In genomic region chr6:41636803-41637178, GRCh38 we compare ENCODE assay signal across 11 cellular contexts. TPM values are rescaled to one million over a fixed set of nuclear protein-coding genes. Genes with fewer than 3 reads are reported as not detected.
DNase-seq lines count a peak whose midpoint lies in the region; ATAC-seq and TF ChIP-seq lines count a peak whose summit lies in the region.
"Had no signal": no experiment of that assay in that cellular context is flagged by ENCODE, and none has a peak within 500 bp of the region (broad histone marks: within the 10 kb centered on the region; RNA-seq: fewer than 3 reads in every experiment).

No MANE protein-coding gene starts in this region.

- peak overlapping the region in 5 of 11 experiments; percentile 88 to 93 (median 90); a peak in 5 of 22 replicates for H3K9ac ChIP-seq in BLaER1 treated with 17β-estradiol and CSF1 and Interleukin-3, amounts not matched to agents 10 nM and 100 nM

- H3K4me1 Mint-ChIP-seq in stimulated activated effector memory CD8-positive, alpha-beta T cell treated with anti-CD3 and anti-CD28 coated beads, Interleukin-12 subunit alpha, Interleukin-12 subunit beta, amount 100 ng/mL, for 72 hours: peaks cover 6% of the 10 kb centered on the region

- peak; percentile 95 for ATAC-seq in RWPE2 (ENCODE audit: low read depth)
- peak in 3 of 4 donors; percentile 33 to 46 (median 38) for ATAC-seq in heart left ventricle
- no peak for ATAC-seq in GM19463 (IDR thresholded peaks at IDR 0.05; ENCODE audit: unreplicated experiment)
- ATAC-seq in stimulated activated effector memory CD8-positive, alpha-beta T cell treated with anti-CD3 and anti-CD28 coated beads, Interleukin-12 subunit alpha, Interleukin-12 subunit beta, amount 100 ng/mL, for 72 hours: no peak
- no peak for ATAC-seq in GM19455 (IDR thresholded peaks at IDR 0.05; ENCODE audit: unreplicated experiment)
- ATAC-seq: gastrocnemius medialis had no signal

- peak overlapping the region in 6 of 11 experiments; percentile 80 to 91 (median 90); a peak in 8 of 22 replicates for H3K27ac ChIP-seq in BLaER1 treated with 17β-estradiol and CSF1 and Interleukin-3, amounts not matched to agents 10 nM and 100 nM
- H3K27ac ChIP-seq in RWPE2 (ENCODE audit: poor library complexity, severe bottlenecking) (peak overlapping the region; percentile 93), heart left ventricle (no peak overlapping the region), osteoblast (ENCODE audit: low read depth, low read length) (no peak overlapping the region)
- H3K27ac ChIP-seq: gastrocnemius medialis had no signal

- 24 to 67% (median 30%) methylated on average over 19 to 30 of the region's 30 CpGs for WGBS in heart left ventricle, 4 donors

- peak; percentile 96 for DNase-seq in RWPE2 (ENCODE audit: low spot score)
- DNase-seq in heart left ventricle: peak in 1 of 5 donors; percentile 31
- DNase-seq in osteoblast (ENCODE audit: insufficient read length, low spot score, missing footprints): peak; percentile 90
- no peak for DNase-seq in stimulated activated effector memory CD8-positive, alpha-beta T cell treated with anti-CD3 and anti-CD28 coated beads, Interleukin-12 subunit alpha, Interleukin-12 subunit beta, amount 100 ng/mL, for 72 hours (ENCODE audit: low spot score in 2 of 2)
- DNase-seq in NCI-H2081 treated with DMSO at 0.1 percent for 48 hours (lab: John Stamatoyannopoulos, UW): no peak
- DNase-seq: activated T-cell treated with anti-CD3 and anti-CD28 coated beads for 4 hours, gastrocnemius medialis had no signal

- H3K4me2 ChIP-seq in BLaER1 treated with 17β-estradiol and CSF1 and Interleukin-3, amounts not matched to agents 10 nM and 100 nM: peak overlapping the region in 10 of 11 experiments; percentile 92 to 99 (median 96); a peak in 19 of 22 replicates
- no peak overlapping the region for H3K4me2 ChIP-seq in osteoblast (ENCODE audit: insufficient read depth, low read length)

- TF ChIP-seq CTCF in RWPE2 (IDR thresholded peaks at IDR 0.05; ENCODE audit: poor library complexity, severe bottlenecking): no peak
- no peak for TF ChIP-seq CTCF in heart left ventricle (IDR thresholded peaks at IDR 0.05)
- TF ChIP-seq CTCF in osteoblast (IDR thresholded peaks at IDR 0.05; ENCODE audit: extremely low read depth, low read depth, low read length): no peak

- peaks cover 0 to 10% (median 0%) of the 10 kb centered on the region in 11 experiments; a peak in 3 of 22 replicates for H3K27me3 ChIP-seq in BLaER1 treated with 17β-estradiol and CSF1 and Interleukin-3, amounts not matched to agents 10 nM and 100 nM
- H3K27me3 ChIP-seq in RWPE2 (ENCODE audit: insufficient read depth, poor library complexity, severe bottlenecking) (no peaks in the 10 kb centered on the region), heart left ventricle (peaks cover 12 to 34% (median 28%) of the 10 kb centered on the region in 9 donors), osteoblast (ENCODE audit: insufficient read depth, low read length) (peaks cover 78% of the 10 kb centered on the region)

- H3K36me3 ChIP-seq in BLaER1 treated with 17β-estradiol and CSF1 and Interleukin-3, amounts not matched to agents 10 nM and 100 nM: peaks cover 0 to 10% (median 6%) of the 10 kb centered on the region in 11 experiments; a peak in 4 of 22 replicates
- peaks cover 18% of the 10 kb centered on the region for H3K36me3 ChIP-seq in RWPE2 (ENCODE audit: low read depth)
- no peaks in the 10 kb centered on the region for H3K36me3 ChIP-seq in heart left ventricle
- no peaks in the 10 kb centered on the region for H3K36me3 ChIP-seq in osteoblast (ENCODE audit: insufficient read depth, low read length)
- H3K36me3 ChIP-seq: gastrocnemius medialis had no signal

- peaks cover 39 to 84% (median 83%) of the 10 kb centered on the region in 10 experiments for H3K4me1 ChIP-seq in BLaER1 treated with 17β-estradiol and CSF1 and Interleukin-3, amounts not matched to agents 10 nM and 100 nM
- peaks cover 23% of the 10 kb centered on the region for H3K4me1 ChIP-seq in RWPE2 (ENCODE audit: insufficient read depth, poor library complexity, severe bottlenecking)
- peaks cover 4 to 30% (median 20%) of the 10 kb centered on the region in 12 donors for H3K4me1 ChIP-seq in heart left ventricle
- H3K4me1 ChIP-seq in osteoblast (ENCODE audit: insufficient read depth, low read length): no peaks in the 10 kb centered on the region

- H3K36me3 Mint-ChIP-seq in stimulated activated effector memory CD8-positive, alpha-beta T cell treated with anti-CD3 and anti-CD28 coated beads, Interleukin-12 subunit alpha, Interleukin-12 subunit beta, amount 100 ng/mL, for 72 hours: no peaks in the 10 kb centered on the region

- H3K79me2 ChIP-seq in osteoblast (ENCODE audit: insufficient read depth, low read length): no peaks in the 10 kb centered on the region

- peak overlapping the region in 1 of 10 experiments; percentile 96; a peak in 2 of 20 replicates for H3K4me3 ChIP-seq in BLaER1 treated with 17β-estradiol and CSF1 and Interleukin-3, amounts not matched to agents 10 nM and 100 nM
- H3K4me3 ChIP-seq in RWPE2 (ENCODE audit: severe bottlenecking) (peak overlapping the region; percentile 84), heart left ventricle (peak overlapping the region in 11 of 12 donors; percentile 5 to 64 (median 51)), osteoblast (ENCODE audit: insufficient read depth, low read length) (no peak overlapping the region)

- no peaks in the 10 kb centered on the region for H3K9me3 Mint-ChIP-seq in stimulated activated effector memory CD8-positive, alpha-beta T cell treated with anti-CD3 and anti-CD28 coated beads, Interleukin-12 subunit alpha, Interleukin-12 subunit beta, amount 100 ng/mL, for 72 hours

- H3K27ac Mint-ChIP-seq in stimulated activated effector memory CD8-positive, alpha-beta T cell treated with anti-CD3 and anti-CD28 coated beads, Interleukin-12 subunit alpha, Interleukin-12 subunit beta, amount 100 ng/mL, for 72 hours: no peak overlapping the region

- peaks cover 0 to 26% (median 19%) of the 10 kb centered on the region in 11 experiments; a peak in 12 of 22 replicates for H4K20me1 ChIP-seq in BLaER1 treated with 17β-estradiol and CSF1 and Interleukin-3, amounts not matched to agents 10 nM and 100 nM
- no peaks in the 10 kb centered on the region for H4K20me1 ChIP-seq in osteoblast (ENCODE audit: insufficient read depth, low read length)

- H3K4me3 Mint-ChIP-seq in stimulated activated effector memory CD8-positive, alpha-beta T cell treated with anti-CD3 and anti-CD28 coated beads, Interleukin-12 subunit alpha, Interleukin-12 subunit beta, amount 100 ng/mL, for 72 hours: no peak overlapping the region

- intact Hi-C loops in heart left ventricle (cut with DNase I): no loop called here

- no peak for TF ChIP-seq POLR2A in heart left ventricle (IDR thresholded peaks at IDR 0.05)

- H2AFZ ChIP-seq in osteoblast (ENCODE audit: low read length): no peak overlapping the region

- no peaks in the 10 kb centered on the region for H3K9me3 ChIP-seq in BLaER1 treated with 17β-estradiol and CSF1 and Interleukin-3, amounts not matched to agents 10 nM and 100 nM (replicated peaks in 1 of 11)
- H3K9me3 ChIP-seq in RWPE2 (ENCODE audit: severe bottlenecking) (no peaks in the 10 kb centered on the region), heart left ventricle (no peaks in the 10 kb centered on the region), osteoblast (ENCODE audit: low read depth, low read length) (no peaks in the 10 kb centered on the region)
- H3K9me3 ChIP-seq: gastrocnemius medialis had no signal

RNA-seq across cellular contexts. Expression of gene MDFI, which starts 1.5 kb away (rescaled TPM):
- total RNA-seq in heart left ventricle (1 to 10 TPM in 6 of 9 donors, under 1 TPM in 3; 0.35 to 9.3 (median 2.2) TPM), osteoblast (0.72 and 5.3 TPM in 2 replicates)
- polyA plus RNA-seq in heart left ventricle: 1 to 10 TPM in 1 of 2 donors, under 1 TPM in 1; 0.76 to 2.9 TPM
- total RNA-seq: OCI-LY7 had no signal

Comparison
In these comparisons a context has a peak if more than half of its experiments do, and no peak if none do; other contexts are left out.
1. H3K27ac ChIP-seq: peak in BLaER1 treated with 17β-estradiol and CSF1 and Interleukin-3, amounts not matched to agents 10 nM and 100 nM (6 of 11) and RWPE2 (single experiment); none in heart left ventricle (0 of 12) and osteoblast (single experiment).
2. ATAC-seq: peak in RWPE2 (single experiment) and heart left ventricle (3 of 4); none in GM19463 (single experiment), stimulated activated effector memory CD8-positive, alpha-beta T cell treated with anti-CD3 and anti-CD28 coated beads, Interleukin-12 subunit alpha, Interleukin-12 subunit beta, amount 100 ng/mL, for 72 hours (single experiment) and GM19455 (single experiment).
3. DNase-seq: peak in RWPE2 (single experiment) and osteoblast (single experiment); none in stimulated activated effector memory CD8-positive, alpha-beta T cell treated with anti-CD3 and anti-CD28 coated beads, Interleukin-12 subunit alpha, Interleukin-12 subunit beta, amount 100 ng/mL, for 72 hours (0 of 2) and NCI-H2081 treated with DMSO at 0.1 percent for 48 hours (single experiment).